In the genomic region with DNA sequence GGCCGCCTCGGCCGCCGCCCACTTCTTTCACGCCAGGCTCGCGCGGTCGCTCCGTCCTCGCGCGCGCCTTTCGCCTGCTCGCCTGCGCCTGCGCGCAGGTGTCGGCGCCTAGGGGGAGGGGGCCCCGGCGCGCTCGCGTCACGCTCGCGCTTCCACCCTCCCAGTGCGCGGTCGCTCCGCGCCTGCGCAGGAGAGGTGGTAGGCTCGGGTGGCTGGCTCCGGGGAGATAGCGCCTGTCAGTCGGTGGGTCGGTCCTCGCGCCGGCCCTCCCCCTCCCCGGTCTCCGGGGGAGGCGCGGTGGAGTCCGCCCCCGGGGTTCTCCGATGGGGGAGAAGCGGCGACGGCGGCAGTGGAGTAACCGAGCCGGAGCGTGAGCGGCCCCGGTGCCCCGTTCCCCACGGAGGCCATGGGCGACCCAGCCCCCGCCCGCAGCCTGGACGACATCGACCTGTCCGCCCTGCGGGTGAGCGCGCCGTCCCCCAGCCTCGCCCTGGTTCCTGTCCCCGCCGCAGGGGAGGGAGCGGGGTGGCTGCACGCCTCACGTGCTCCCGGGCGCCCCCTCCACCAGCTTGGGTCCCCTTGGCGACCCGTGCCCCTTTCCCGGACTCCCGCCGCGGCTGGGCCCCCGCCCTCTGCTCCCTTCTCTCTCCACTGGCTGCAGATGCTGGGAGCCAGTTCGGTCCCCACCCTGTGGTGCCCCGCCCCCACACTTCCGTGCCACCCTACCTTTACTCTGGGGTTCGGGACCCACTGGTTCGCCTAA, we compare ENCODE assay signal across 8 cellular contexts.
DNase-seq lines count a peak whose midpoint lies in the region; ATAC-seq and TF ChIP-seq lines count a peak whose summit lies in the region.

A gene (plus strand): TSS at position 163 of the 763 bp plus-strand sequence. CDS start 244 bp downstream, at position 407.

- peak within 1 kb of the TSS; percentile 85 for H3K4me3 ChIP-seq in astrocyte of the cerebellum (ENCODE audit: low read depth, low read length)

- TF ChIP-seq CTCF in astrocyte of the cerebellum (IDR thresholded peaks at IDR 0.05; ENCODE audit: low read depth, low read length, missing control alignments), result no peak

- in situ Hi-C loops in astrocyte of the cerebellum (cut with HindIII; ENCODE audit: low sequenced_read_pairs), result no loop called here

- DNase-seq in NCI-H1694 (lab: John Stamatoyannopoulos, UW), result peak; percentile 75
- peak; percentile 82 for DNase-seq in T-helper 9 cell
- DNase-seq in astrocyte of the cerebellum (ENCODE audit: low read depth), result peak; percentile 82
- peak; percentile 99 for DNase-seq in hepatic stellate cell (ENCODE audit: low spot score)
- DNase-seq in retina, result peak; percentile 97
- DNase-seq in OCI-M2 (lab: John Stamatoyannopoulos, UW; ENCODE audit: unreplicated experiment), result no peak

- ATAC-seq in GM18499 (IDR thresholded peaks at IDR 0.05; ENCODE audit: insufficient read depth, unreplicated experiment) (peak; percentile 45), HG02870 (IDR thresholded peaks at IDR 0.05; ENCODE audit: unreplicated experiment) (peak; percentile 83)
